ENCODE assay signal across 25 cellular contexts in genomic region chr1:91763252-91763651, GRCh38.
DNase-seq lines count a peak whose midpoint lies in the region; ATAC-seq and TF ChIP-seq lines count a peak whose summit lies in the region.
"Had no signal": no experiment of that assay in that cellular context is flagged by ENCODE, and none has a peak within 500 bp of the region (broad histone marks: within the 10 kb centered on the region; RNA-seq: fewer than 3 reads in every experiment).

No MANE protein-coding gene starts in this region.

- H3K27ac Mint-ChIP-seq in activated CD4-positive, alpha-beta T cell treated with anti-CD3 and anti-CD28 coated beads for 36 hours = peak overlapping the region; percentile 33
- H3K27ac Mint-ChIP-seq in activated naive CD4-positive, alpha-beta T cell treated with anti-CD3 and anti-CD28 coated beads for 36 hours = no peak overlapping the region
- H3K27ac Mint-ChIP-seq: activated naive CD8-positive, alpha-beta T cell; T-helper 2 cell treated with Interferon-gamma antibody and Interleukin-4, amounts not matched to agents 5 μg/mL and 100 μg/mL, for 36 hours had no signal

- no peaks in the 10 kb centered on the region for H3K27me3 Mint-ChIP-seq in activated CD4-positive, alpha-beta T cell treated with anti-CD3 and anti-CD28 coated beads for 36 hours
- no peaks in the 10 kb centered on the region for H3K27me3 Mint-ChIP-seq in activated naive CD4-positive, alpha-beta T cell treated with anti-CD3 and anti-CD28 coated beads for 36 hours (ENCODE audit: low read depth)
- H3K27me3 Mint-ChIP-seq: activated naive CD8-positive, alpha-beta T cell had no signal

- peaks cover 4% of the 10 kb centered on the region for H3K36me3 Mint-ChIP-seq in activated CD4-positive, alpha-beta T cell treated with anti-CD3 and anti-CD28 coated beads for 36 hours (ENCODE audit: low read depth)
- H3K36me3 Mint-ChIP-seq in activated naive CD4-positive, alpha-beta T cell treated with anti-CD3 and anti-CD28 coated beads for 36 hours (ENCODE audit: low read depth) = peaks cover 3% of the 10 kb centered on the region

- TF ChIP-seq CTCF in esophagus muscularis mucosa (IDR thresholded peaks at IDR 0.05) = no peak
- TF ChIP-seq CTCF in stomach (IDR thresholded peaks at IDR 0.05) = no peak

- peak; percentile 66 for ATAC-seq in activated CD4-positive, alpha-beta T cell treated with anti-CD3 and anti-CD28 coated beads for 36 hours
- ATAC-seq in GM21786 (IDR thresholded peaks at IDR 0.05; ENCODE audit: unreplicated experiment) = no peak

- WGBS in esophagus muscularis mucosa = 53% methylated on average over 4 of the region's 4 CpGs
- WGBS in stomach, 5 donors = 51 to 72% (median 67%) methylated on average over 4 of the region's 4 CpGs

- CTCF ChIA-PET in activated CD4-positive, alpha-beta T cell treated with anti-CD3 and anti-CD28 coated beads for 36 hours (lab: Charles Lee) = no interaction called here
- CTCF ChIA-PET in activated naive CD4-positive, alpha-beta T cell treated with anti-CD3 and anti-CD28 coated beads for 36 hours (lab: Charles Lee) = no interaction called here

- no peaks in the 10 kb centered on the region for H3K9me3 Mint-ChIP-seq in activated CD4-positive, alpha-beta T cell treated with anti-CD3 and anti-CD28 coated beads for 36 hours (ENCODE audit: low read depth)
- no peaks in the 10 kb centered on the region for H3K9me3 Mint-ChIP-seq in activated naive CD4-positive, alpha-beta T cell treated with anti-CD3 and anti-CD28 coated beads for 36 hours
- H3K9me3 Mint-ChIP-seq: T-helper 2 cell treated with Interferon-gamma antibody and Interleukin-4, amounts not matched to agents 5 μg/mL and 100 μg/mL, for 36 hours had no signal

- H3K27me3 ChIP-seq in esophagus muscularis mucosa = no peaks in the 10 kb centered on the region
- H3K27me3 ChIP-seq in stomach = no peaks in the 10 kb centered on the region
- H3K27me3 ChIP-seq: SJSA1, tibial nerve had no signal

- POLR2A ChIA-PET in activated CD4-positive, alpha-beta T cell treated with anti-CD3 and anti-CD28 coated beads for 36 hours (lab: Charles Lee) = no interaction called here

- H3K27ac ChIP-seq in esophagus muscularis mucosa (replicated peaks in 1 of 4) = peak overlapping the region; percentile 74 to 83 (median 82)
- peak overlapping the region in 3 of 5 donors; percentile 43 to 70 (median 59) for H3K27ac ChIP-seq in stomach
- H3K27ac ChIP-seq: C4-2B, SJSA1 had no signal

- H3K36me3 ChIP-seq in esophagus muscularis mucosa = peaks cover 0 to 6% (median 4%) of the 10 kb centered on the region in 4 donors
- no peaks in the 10 kb centered on the region for H3K36me3 ChIP-seq in stomach
- H3K36me3 ChIP-seq: SJSA1, tibial nerve had no signal

- peaks cover 21 to 85% (median 71%) of the 10 kb centered on the region in 4 donors for H3K4me1 ChIP-seq in esophagus muscularis mucosa
- H3K4me1 ChIP-seq in stomach = peaks cover 4 to 52% (median 22%) of the 10 kb centered on the region in 4 donors

- DNase-seq in activated CD4-positive, alpha-beta T cell treated with anti-CD3 and anti-CD28 coated beads for 36 hours = no peak
- DNase-seq in activated CD4-positive, alpha-beta T cell treated with anti-CD3 and anti-CD28 coated beads, Interleukin-2, amount 50 U/mL, for 1 hour = no peak
- DNase-seq in esophagus muscularis mucosa (ENCODE audit: extremely low spot score) = no peak
- peak; percentile 39 for DNase-seq in iris pigment epithelial cell (ENCODE audit: low read depth)
- no peak for DNase-seq in stomach
- DNase-seq in C1 segment of cervical spinal cord (lab: John Stamatoyannopoulos, UW) = no peak
- no peak for DNase-seq in activated naive CD4-positive, alpha-beta T cell treated with anti-CD3 and anti-CD28 coated beads for 36 hours
- DNase-seq: 8988T; activated CD4-positive, CD25-positive, alpha-beta regulatory T cell; activated CD8-positive, alpha-beta memory T cell treated with anti-CD3 and anti-CD28 coated beads, Interleukin-2, amount 50 U/mL, for 4 hours; caudate nucleus; effector memory CD4-positive, alpha-beta T cell; foreskin fibroblast; GF-D8; NCI-H1930; small intestine; stimulated activated CD4-positive, alpha-beta T cell treated with anti-CD3 and anti-CD28 coated beads, Interleukin-4, amount 100 ng/mL, for 4 hours; stimulated activated CD8-positive, alpha-beta memory T cell treated with anti-CD3 and anti-CD28 coated beads, Interleukin-4, amount 100 ng/mL, for 48 hours had no signal

- intact Hi-C loops in activated CD4-positive, alpha-beta T cell treated with anti-CD3 and anti-CD28 coated beads for 36 hours (cut with DNase I, micrococcal nuclease) = no loop called here
- intact Hi-C loops in esophagus muscularis mucosa (cut with DNase I) (no loop called here), stomach (cut with DNase I; ENCODE audit: low total_unique reads) (no loop called here)
- intact Hi-C loops in activated naive CD4-positive, alpha-beta T cell treated with anti-CD3 and anti-CD28 coated beads for 36 hours (cut with micrococcal nuclease) = no loop called here

- no peak overlapping the region for H3K4me3 Mint-ChIP-seq in activated CD4-positive, alpha-beta T cell treated with anti-CD3 and anti-CD28 coated beads for 36 hours
- no peak overlapping the region for H3K4me3 Mint-ChIP-seq in activated naive CD4-positive, alpha-beta T cell treated with anti-CD3 and anti-CD28 coated beads for 36 hours
- H3K4me3 Mint-ChIP-seq: activated naive CD8-positive, alpha-beta T cell; T-helper 2 cell treated with Interferon-gamma antibody and Interleukin-4, amounts not matched to agents 5 μg/mL and 100 μg/mL, for 36 hours had no signal

- H3K9me3 ChIP-seq in esophagus muscularis mucosa (no peaks in the 10 kb centered on the region), stomach (no peaks in the 10 kb centered on the region)
- H3K9me3 ChIP-seq: SJSA1, tibial nerve had no signal

- peaks cover 12% of the 10 kb centered on the region for H3K4me1 Mint-ChIP-seq in activated CD4-positive, alpha-beta T cell treated with anti-CD3 and anti-CD28 coated beads for 36 hours
- no peaks in the 10 kb centered on the region for H3K4me1 Mint-ChIP-seq in activated naive CD4-positive, alpha-beta T cell treated with anti-CD3 and anti-CD28 coated beads for 36 hours (ENCODE audit: low read depth)

- H3K4me3 ChIP-seq in esophagus muscularis mucosa = no peak overlapping the region
- H3K4me3 ChIP-seq in stomach = no peak overlapping the region
- H3K4me3 ChIP-seq: lung, SJSA1, tibial nerve had no signal

- no peak for TF ChIP-seq POLR2A in esophagus muscularis mucosa (IDR thresholded peaks at IDR 0.05; ENCODE audit: low read depth)
- no peak for TF ChIP-seq POLR2A in stomach (IDR thresholded peaks at IDR 0.05)

- TF ChIP-seq EP300 in esophagus muscularis mucosa (IDR thresholded peaks at IDR 0.05) (no peak), stomach (IDR thresholded peaks at IDR 0.05) (no peak)
